Comparison of ENCODE assay signal across 9 cellular contexts in the genomic region with DNA sequence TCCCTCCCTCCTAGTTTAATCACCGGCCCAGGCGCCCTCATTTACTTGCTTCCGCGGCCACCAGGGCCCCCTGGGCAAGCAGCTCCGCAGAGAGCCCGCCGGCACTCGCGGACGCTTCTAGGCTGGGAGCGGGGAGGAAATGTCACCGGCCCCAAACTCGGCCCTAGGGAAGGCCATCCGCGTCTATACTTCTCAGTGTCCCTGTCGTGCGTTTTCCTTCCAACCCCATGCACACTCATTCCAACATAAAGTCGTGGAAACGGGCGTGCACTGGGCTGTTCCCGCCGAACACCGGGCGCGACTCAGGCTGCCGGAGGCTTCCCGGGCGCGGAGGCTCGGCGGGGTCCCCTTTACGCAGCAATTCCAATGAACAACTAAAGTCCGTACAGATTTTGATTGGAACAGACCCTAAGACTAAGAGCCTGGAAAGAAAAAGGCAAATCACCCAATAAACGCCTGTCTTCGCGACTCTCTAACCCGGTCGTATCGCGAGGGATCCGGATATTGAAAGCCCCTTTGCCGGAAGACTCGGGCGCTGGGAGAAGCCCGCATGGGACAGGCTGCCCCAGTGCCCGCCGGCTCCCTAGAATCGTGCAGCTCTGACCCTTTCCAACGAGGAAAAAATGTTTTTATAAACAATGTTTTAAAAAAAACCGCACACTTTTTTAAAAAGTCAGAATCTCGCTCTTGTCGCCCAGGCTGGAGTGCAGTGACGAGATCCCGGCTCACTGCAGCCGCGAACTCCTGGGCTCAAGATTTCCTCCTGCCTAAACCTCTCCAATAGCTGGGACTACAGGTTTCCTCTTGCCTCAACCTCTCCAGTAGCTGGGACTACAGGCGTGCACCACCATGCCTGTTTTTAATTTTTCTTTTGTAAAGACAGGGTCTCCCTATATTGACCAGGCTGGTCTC. TPM values are rescaled to one million over a fixed set of nuclear protein-coding genes. Genes with fewer than 3 reads are reported as not detected.
DNase-seq lines count a peak whose midpoint lies in the region; TF ChIP-seq lines count a peak whose summit lies in the region.
"Had no signal": no experiment of that assay in that cellular context is flagged by ENCODE, and none has a peak within 500 bp of the region (broad histone marks: within the 10 kb centered on the region; RNA-seq: fewer than 3 reads in every experiment).

No MANE protein-coding gene starts in this region.

- no peak overlapping the region for H3K9ac ChIP-seq in iPS-20b (ENCODE audit: low read depth, low read length)

- intact Hi-C loops in stomach (cut with DNase I; ENCODE audit: low total_unique reads), result loop anchor here (5.0 kb wide), 1 partner anchor 318 kb away; no protein-coding TSS in a partner anchor

- no peak for TF ChIP-seq EP300 in stomach (IDR thresholded peaks at IDR 0.05)

- WGBS in stomach, 5 donors, result 2 to 4% (median 3%) methylated on average over 43 to 57 of the region's 57 CpGs

- CTCF ChIA-PET in activated CD4-positive, alpha-beta T cell treated with anti-CD3 and anti-CD28 coated beads, Interleukin-2, amount 10 ng/mL, durations not matched to agents 7 days and 5 days (lab: Charles Lee), result interaction anchor here (0.6 to 1.5 kb wide), 4 partner anchors 8 to 530 kb away, joined by 3 to 6 read pairs (median 3); no protein-coding TSS in a partner anchor

- H3K27ac ChIP-seq in iPS-20b (ENCODE audit: low read length) (no peak overlapping the region), stomach (peak overlapping the region in 1 of 5 donors; percentile 81)

- H3K9me3 ChIP-seq in iPS-20b (ENCODE audit: insufficient read depth, low read depth, low read length) (no peaks in the 10 kb centered on the region; the same call in 1 of the 2 replicates), stomach (no peaks in the 10 kb centered on the region)

- POLR2A ChIA-PET in activated CD4-positive, alpha-beta T cell treated with anti-CD3 and anti-CD28 coated beads, Interleukin-2, amount 10 ng/mL, durations not matched to agents 7 days and 5 days (lab: Charles Lee), result no interaction called here

- peaks cover 26% of the 10 kb centered on the region for H3K4me1 Mint-ChIP-seq in activated CD4-positive, alpha-beta T cell treated with anti-CD3 and anti-CD28 coated beads, Interleukin-2, amount 10 ng/mL, durations not matched to agents 7 days and 5 days

- peak overlapping the region; percentile 36 for H3K27ac Mint-ChIP-seq in activated CD4-positive, alpha-beta T cell treated with anti-CD3 and anti-CD28 coated beads, Interleukin-2, amount 10 ng/mL, durations not matched to agents 7 days and 5 days

- no peaks in the 10 kb centered on the region for H3K36me3 ChIP-seq in iPS-20b (ENCODE audit: insufficient read depth, low read depth, low read length)
- no peaks in the 10 kb centered on the region for H3K36me3 ChIP-seq in stomach

- H3K36me3 Mint-ChIP-seq in activated CD4-positive, alpha-beta T cell treated with anti-CD3 and anti-CD28 coated beads, Interleukin-2, amount 10 ng/mL, durations not matched to agents 7 days and 5 days (ENCODE audit: low read depth), result no peaks in the 10 kb centered on the region

- H3K27me3 ChIP-seq in iPS-20b (ENCODE audit: insufficient read depth, low read length) (peaks cover 100% of the 10 kb centered on the region), stomach (peaks cover 10 to 93% (median 53%) of the 10 kb centered on the region in 3 donors)

- H3K27me3 Mint-ChIP-seq in activated CD4-positive, alpha-beta T cell treated with anti-CD3 and anti-CD28 coated beads, Interleukin-2, amount 10 ng/mL, durations not matched to agents 7 days and 5 days, result peaks cover 90% of the 10 kb centered on the region

- H3K4me3 ChIP-seq in iPS-20b (ENCODE audit: low read length), result peak overlapping the region; percentile 67
- peak overlapping the region; percentile 33 to 55 (median 48) for H3K4me3 ChIP-seq in stomach

- peak overlapping the region; percentile 62 for H3K4me3 Mint-ChIP-seq in activated CD4-positive, alpha-beta T cell treated with anti-CD3 and anti-CD28 coated beads, Interleukin-2, amount 10 ng/mL, durations not matched to agents 7 days and 5 days

- no peak for TF ChIP-seq POLR2A in stomach (IDR thresholded peaks at IDR 0.05)

- H3K9me3 Mint-ChIP-seq in activated CD4-positive, alpha-beta T cell treated with anti-CD3 and anti-CD28 coated beads, Interleukin-2, amount 10 ng/mL, durations not matched to agents 7 days and 5 days, result no peaks in the 10 kb centered on the region

- no peak for TF ChIP-seq CTCF in stomach (IDR thresholded peaks at IDR 0.05)

- H3K4me1 ChIP-seq in iPS-20b (ENCODE audit: insufficient read depth, low read length) (peaks cover 9% of the 10 kb centered on the region; the same call in 1 of the 2 replicates), stomach (peaks cover 36 to 46% (median 42%) of the 10 kb centered on the region in 4 donors)

- no peak for DNase-seq in activated CD4-positive, alpha-beta T cell treated with anti-CD3 and anti-CD28 coated beads, Interleukin-2, amount 10 ng/mL, durations not matched to agents 7 days and 5 days
- DNase-seq in activated CD4-positive, alpha-beta T cell treated with anti-CD3 and anti-CD28 coated beads for 4 hours, result no peak
- DNase-seq in activated CD8-positive, alpha-beta memory T cell treated with anti-CD3 and anti-CD28 coated beads, Interleukin-2, amount 50 U/mL, for 48 hours, result peak; percentile 57
- no peak for DNase-seq in stomach
- DNase-seq in NCI-H345 treated with DMSO at 0.1 percent for 48 hours (lab: John Stamatoyannopoulos, UW; ENCODE audit: unreplicated experiment), result no peak
- DNase-seq in NCI-H128 (lab: John Stamatoyannopoulos, UW; ENCODE audit: unreplicated experiment), result no peak
- DNase-seq in mesenteric fat pad (ENCODE audit: low spot score), result no peak
- DNase-seq: MV-4-11 had no signal

RNA-seq across cellular contexts. Expression of gene BARX2, which starts 1.3 kb away (rescaled TPM):
- total RNA-seq in activated CD4-positive, alpha-beta T cell treated with anti-CD3 and anti-CD28 coated beads, Interleukin-2, amount 10 ng/mL, durations not matched to agents 7 days and 5 days, result not detected
- total RNA-seq in stomach, result 1 to 10 TPM in 4 of 5 donors, not detected in 1; 1.5 to 3.6 (median 2.3) TPM
- 10 to 100 TPM in 1 of 3 donors, 1 to 10 TPM in 2; 1.1 to 27.7 (median 4.6) TPM for polyA plus RNA-seq in stomach
- total RNA-seq in mesenteric fat pad, result not detected
